Comparison of ENCODE assay signal across 13 cellular contexts in the genomic region with DNA sequence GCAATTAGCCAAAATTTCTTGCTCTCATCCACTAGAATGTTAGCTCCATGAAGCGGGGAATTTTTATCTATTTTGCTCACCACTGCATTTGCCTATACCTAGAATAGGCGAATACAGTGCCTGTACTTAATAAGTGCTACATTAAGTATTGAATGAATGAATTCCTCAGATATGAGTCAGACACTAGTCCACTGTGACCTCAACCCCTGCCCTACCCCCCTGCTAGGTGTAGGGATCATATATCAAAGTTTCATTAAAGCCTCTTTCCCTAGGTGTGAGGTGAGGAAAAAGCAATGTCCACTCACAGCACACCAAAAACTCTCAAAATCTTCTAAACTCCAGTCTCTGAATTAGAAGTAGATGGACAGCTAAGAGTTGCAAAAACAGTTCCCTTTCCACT.
"Had no signal": no experiment of that assay in that cellular context is flagged by ENCODE, and none has a peak within 500 bp of the region (broad histone marks: within the 10 kb centered on the region; RNA-seq: fewer than 3 reads in every experiment).

No MANE protein-coding gene starts in this region.

- ATAC-seq: effector memory CD8-positive, alpha-beta T cell; stimulated activated naive CD8-positive, alpha-beta T cell treated with anti-CD3 and anti-CD28 coated beads, Interleukin-15, amount 100 ng/mL, for 72 hours had no signal

- FAIRE-seq: TTC549 had no signal

- H3K9me3 ChIP-seq: adrenal gland, testis had no signal

- DNase-seq: activated B cell treated with CpG ODN at 0.5 μM for 24 hours; activated CD4-positive, alpha-beta T cell treated with anti-CD3 and anti-CD28 coated beads, Interleukin-2, amount 50 U/mL, for 1 hour; activated naive CD4-positive, alpha-beta T cell treated with anti-CD3 and anti-CD28 coated beads, Interleukin-2, amount 50 U/mL, for 16 hours; activated T-cell treated with anti-CD3 and anti-CD28 coated beads, Interleukin-2, amount 50 U/mL, for 1 hour; adrenal gland; effector memory CD8-positive, alpha-beta T cell; hypothalamus; immature natural killer cell; stimulated activated CD4-positive, alpha-beta T cell treated with anti-CD3 and anti-CD28 coated beads, Interleukin-4, amount 100 ng/mL, for 4 hours; stimulated activated naive CD8-positive, alpha-beta T cell treated with anti-CD3 and anti-CD28 coated beads, Interleukin-15, amount 100 ng/mL, for 72 hours; testis had no signal

- H3K27me3 ChIP-seq: adrenal gland, testis had no signal

- H3K36me3 ChIP-seq: adrenal gland had no signal

- H3K4me1 ChIP-seq: adrenal gland, testis had no signal

- H3K27ac ChIP-seq: adrenal gland, skin epidermis, testis had no signal

- H3K4me3 ChIP-seq: adrenal gland, skin epidermis, testis had no signal
